14 cellular contexts compared by ENCODE assay signal in genomic region chr7:100719523-100720319, GRCh38. TPM values are rescaled to one million over a fixed set of nuclear protein-coding genes. Genes with fewer than 3 reads are reported as not detected.
DNase-seq lines count a peak whose midpoint lies in the region; ATAC-seq and TF ChIP-seq lines count a peak whose summit lies in the region.
"Had no signal": no experiment of that assay in that cellular context is flagged by ENCODE, and none has a peak within 500 bp of the region (broad histone marks: within the 10 kb centered on the region; RNA-seq: fewer than 3 reads in every experiment).

No MANE protein-coding gene starts in this region.

- no peak overlapping the region for H3K4me3 Mint-ChIP-seq in MCF 10A (ENCODE audit: unreplicated experiment)
- H3K4me3 Mint-ChIP-seq: activated B cell treated with CpG ODN at 0.5 μM for 24 hours; activated naive CD4-positive, alpha-beta T cell treated with anti-CD3 and anti-CD28 coated beads, Interleukin-2, amount 10 ng/mL, durations not matched to agents 7 days and 5 days; IgD-negative memory B cell had no signal

- intact Hi-C loops in MCF 10A (cut with micrococcal nuclease) (loop anchor here (1.0 to 10.0 kb wide), 2 partner anchors 133 to 335 kb away; partner anchors contain the start of gene SLC12A9), breast epithelium (cut with DNase I; ENCODE audit: low total_unique reads) (no loop called here)

- CTCF ChIA-PET in MCF 10A (lab: Yijun Ruan, JAX): interaction anchor here (0.6 to 3.5 kb wide), 13 partner anchors 13 to 1553 kb away, joined by 3 to 31 read pairs (median 4); partner anchors contain the start of genes POP7 and SLC12A9

- TF ChIP-seq CTCF in MCF 10A (IDR thresholded peaks at IDR 0.05; ENCODE audit: unreplicated experiment) (peak; percentile 61), breast epithelium (IDR thresholded peaks at IDR 0.05) (no peak), WI38 (IDR thresholded peaks at IDR 0.05; ENCODE audit: low read depth, low read length) (peak; percentile 55)

- H3K4me3 ChIP-seq in breast epithelium (peak overlapping the region in 1 of 3 donors; percentile 20), WI38 (ENCODE audit: low read depth, low read length) (no peak overlapping the region), iPS-18a (ENCODE audit: low read length) (peak overlapping the region; percentile 43)

- TF ChIP-seq POLR2A in breast epithelium (IDR thresholded peaks at IDR 0.05) (no peak), erythroblast (IDR thresholded peaks at IDR 0.05; ENCODE audit: low read length) (no peak)

- H3K27ac ChIP-seq in breast epithelium (no peak overlapping the region), iPS-18a (ENCODE audit: low read length) (no peak overlapping the region)

- DNase-seq in MCF 10A (ENCODE audit: unreplicated experiment) (peak; percentile 27), breast epithelium (ENCODE audit: low spot score in 2 of 2) (no peak), glomerular visceral epithelial cell (ENCODE audit: extremely low spot score) (no peak), erythroblast (lab: John Stamatoyannopoulos, UW) (no peak)
- DNase-seq: activated B cell treated with CpG ODN at 0.5 μM for 24 hours; activated naive CD4-positive, alpha-beta T cell treated with anti-CD3 and anti-CD28 coated beads, Interleukin-2, amount 10 ng/mL, durations not matched to agents 7 days and 5 days; C1 segment of cervical spinal cord; NK-92 treated with Interleukin-12 subunit alpha and Interleukin-12 subunit beta, amount 100 ng/mL, for 24 hours had no signal

- POLR2A ChIA-PET in MCF 10A (lab: Yijun Ruan, JAX): interaction anchor here (0.6 to 2.3 kb wide), 5 partner anchors 14 to 227 kb away, joined by 3 to 9 read pairs (median 3); partner anchors contain the start of genes POP7 and SLC12A9

- no peak overlapping the region for H3K27ac Mint-ChIP-seq in MCF 10A (ENCODE audit: low read depth, unreplicated experiment)
- H3K27ac Mint-ChIP-seq: activated B cell treated with CpG ODN at 0.5 μM for 24 hours; activated naive CD4-positive, alpha-beta T cell treated with anti-CD3 and anti-CD28 coated beads, Interleukin-2, amount 10 ng/mL, durations not matched to agents 7 days and 5 days; IgD-negative memory B cell had no signal

- BruUV-seq in MCF 10A (replicated peaks; lab: Mats Ljungman, UMichigan): no TSS peak

- H3K36me3 ChIP-seq in breast epithelium (no peaks in the 10 kb centered on the region), iPS-18a (ENCODE audit: control insufficient read depth, low read depth, low read length) (no peaks in the 10 kb centered on the region)

- no peaks in the 10 kb centered on the region for H3K4me1 Mint-ChIP-seq in MCF 10A (ENCODE audit: insufficient read depth, unreplicated experiment)
- H3K4me1 Mint-ChIP-seq: activated naive CD4-positive, alpha-beta T cell treated with anti-CD3 and anti-CD28 coated beads, Interleukin-2, amount 10 ng/mL, durations not matched to agents 7 days and 5 days had no signal

- H3K4me1 ChIP-seq in breast epithelium (peaks cover 0 to 7% of the 10 kb centered on the region in 2 donors), iPS-18a (ENCODE audit: control insufficient read depth, low read depth, low read length) (no peaks in the 10 kb centered on the region)

- H3K9me3 Mint-ChIP-seq in MCF 10A (ENCODE audit: unreplicated experiment): no peaks in the 10 kb centered on the region
- H3K9me3 Mint-ChIP-seq: activated naive CD4-positive, alpha-beta T cell treated with anti-CD3 and anti-CD28 coated beads, Interleukin-2, amount 10 ng/mL, durations not matched to agents 7 days and 5 days had no signal

- no peak overlapping the region for H3K9ac ChIP-seq in iPS-18a (ENCODE audit: low read length)

- peaks cover 6 to 27% of the 10 kb centered on the region in 2 donors for H3K27me3 ChIP-seq in breast epithelium
- H3K27me3 ChIP-seq in iPS-18a (ENCODE audit: control insufficient read depth, insufficient read depth, low read length): peaks cover 37% of the 10 kb centered on the region

- ATAC-seq in HG03432 (IDR thresholded peaks at IDR 0.05; ENCODE audit: unreplicated experiment) (no peak), HG03025 (IDR thresholded peaks at IDR 0.05; ENCODE audit: low FRiP score, unreplicated experiment) (no peak)

- peaks cover 48% of the 10 kb centered on the region for H3K27me3 Mint-ChIP-seq in MCF 10A (ENCODE audit: insufficient read depth, unreplicated experiment)

- H3K9me3 ChIP-seq in breast epithelium (no peaks in the 10 kb centered on the region), iPS-18a (ENCODE audit: control insufficient read depth, low read depth, low read length) (no peaks in the 10 kb centered on the region)

- H3K36me3 Mint-ChIP-seq in MCF 10A (ENCODE audit: insufficient read depth, unreplicated experiment): no peaks in the 10 kb centered on the region
- H3K36me3 Mint-ChIP-seq: activated naive CD4-positive, alpha-beta T cell treated with anti-CD3 and anti-CD28 coated beads, Interleukin-2, amount 10 ng/mL, durations not matched to agents 7 days and 5 days had no signal

RNA-seq across cellular contexts. Expression of gene EPO, which starts 0.5 kb away (rescaled TPM):
- not detected in 2 replicates for total RNA-seq in MCF 10A (2022)
- total RNA-seq in breast epithelium: not detected
- total RNA-seq: activated B cell treated with CpG ODN at 0.5 μM for 24 hours, posterior vena cava had no signal

RNA-seq across cellular contexts. Expression of gene ZAN, which starts 13.7 kb away (rescaled TPM):
- total RNA-seq in MCF 10A (2022) (not detected in 2 replicates), breast epithelium (not detected)
- total RNA-seq: activated B cell treated with CpG ODN at 0.5 μM for 24 hours, posterior vena cava had no signal

RNA-seq across cellular contexts. Expression of gene POP7, which starts 13.8 kb away (rescaled TPM):
- total RNA-seq in MCF 10A (2022) (49.0 and 59.2 TPM in 2 replicates), breast epithelium (10 to 100 TPM; 25.8 to 28.2 (median 27.4) TPM)

RNA-seq across cellular contexts. Expression of gene GIGYF1, which starts 25.7 kb away (rescaled TPM):
- total RNA-seq in MCF 10A (2022) (37.6 and 40.1 TPM in 2 replicates), breast epithelium (10 to 100 TPM; 25.0 to 39.0 (median 34.8) TPM)

RNA-seq across cellular contexts. Expression of gene GNB2, which starts 46.2 kb away (rescaled TPM):
- total RNA-seq in MCF 10A (2022): 196 and 201 TPM in 2 replicates
- total RNA-seq in breast epithelium: 100 to 1,000 TPM; 113 to 197 (median 173) TPM

Comparison
In these comparisons a context has a peak if more than half of its experiments do, and no peak if none do; other contexts are left out.
1. CTCF ChIP-seq: peak in MCF 10A (single experiment) and WI38 (single experiment); none in breast epithelium (0 of 3).